Comparison of ENCODE assay signal across 1 cellular context in genomic region chr19:55348317-55349034, GRCh38.
TF ChIP-seq lines count a peak whose summit lies in the region.

No MANE protein-coding gene starts in this region.

TF ChIP-seq in K562, 482 proteins besides CTCF, POLR2A, EP300 and RAD21:
- TF ChIP-seq NR2F6 (CRISPR knock-in tag; IDR thresholded peaks at IDR 0.05) (no peak), BCOR (IDR thresholded peaks at IDR 0.05) (no peak), POLR2G (IDR thresholded peaks at IDR 0.05; ENCODE audit: low read depth, low read length) (peak; percentile 60), POLR2AphosphoS2 (IDR thresholded peaks at IDR 0.05; ENCODE audit: low read length) (0 out of 2 replicates have a peak, but pooled peaks have one; percentile 42), RBFOX2 (IDR thresholded peaks at IDR 0.05; ENCODE audit: low read depth, low read length) (peak; percentile 43), NFIX (CRISPR knock-in tag; IDR thresholded peaks at IDR 0.05; ENCODE audit: low read depth) (no peak), MAX (CRISPR knock-in tag; IDR thresholded peaks at IDR 0.05) (peak; percentile 26; the same call in 1 of the 2 replicates), ZNF12 (CRISPR knock-in tag; IDR thresholded peaks at IDR 0.05) (no peak), KDM2B (CRISPR knock-in tag; IDR thresholded peaks at IDR 0.05) (no peak), ZFP36 (IDR thresholded peaks at IDR 0.05; ENCODE audit: low read depth, low read length, partially characterized antibody) (no peak)
TF ChIP-seq in K562: peak in this region for 4.
